18 cellular contexts compared by ENCODE assay signal in the genomic region with DNA sequence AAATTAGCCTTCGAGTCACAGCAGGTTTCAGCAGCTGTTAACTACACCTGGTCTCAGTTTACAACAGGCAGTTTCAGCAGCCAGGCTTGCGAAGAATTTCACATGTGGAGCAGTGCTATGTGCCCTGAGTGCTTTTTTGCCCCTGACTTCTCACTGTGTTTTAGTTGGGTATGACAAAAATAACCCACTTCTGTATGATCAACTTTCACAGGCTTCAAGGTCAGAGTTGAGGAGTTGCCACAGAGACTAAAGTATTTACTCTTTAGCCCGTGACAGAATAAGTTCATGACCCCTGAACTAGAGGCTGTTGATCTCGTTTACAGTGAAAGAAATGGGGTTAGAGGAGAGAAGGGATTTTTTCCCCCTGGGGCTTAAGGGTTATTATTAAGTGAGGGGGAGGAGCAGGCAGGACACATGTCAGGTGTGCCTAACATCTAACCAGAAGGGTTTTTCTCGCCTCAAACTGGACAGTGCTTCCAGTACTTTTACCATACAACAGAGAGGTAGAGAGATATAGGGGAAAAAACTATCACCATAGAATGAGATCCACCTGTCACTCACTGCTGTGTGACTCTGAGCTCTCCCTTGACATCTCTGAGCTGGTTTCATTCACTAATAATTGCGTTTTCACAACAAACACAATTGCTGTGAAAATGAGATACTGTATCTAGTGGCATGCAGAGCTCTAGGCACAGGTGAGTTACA. TPM values are rescaled to one million over a fixed set of nuclear protein-coding genes. Genes with fewer than 3 reads are reported as not detected.
A peak's percentile ranks its signal among the peaks of the same experiment; 100 is the strongest.
DNase-seq lines count a peak whose midpoint lies in the region; ATAC-seq and TF ChIP-seq lines count a peak whose summit lies in the region.
"Had no signal": no experiment of that assay in that cellular context is flagged by ENCODE, and none has a peak within 500 bp of the region (broad histone marks: within the 10 kb centered on the region; RNA-seq: fewer than 3 reads in every experiment).

No MANE protein-coding gene starts in this region.

- H2AFZ ChIP-seq in neural progenitor cell (replicated peaks) = no peak overlapping the region

- no peaks in the 10 kb centered on the region for H3K79me2 ChIP-seq in neural progenitor cell (ENCODE audit: low read depth)

- H3K9me3 ChIP-seq in neural progenitor cell (ENCODE audit: low read depth) = no peaks in the 10 kb centered on the region
- H3K9me3 ChIP-seq in naive thymus-derived CD4-positive, alpha-beta T cell (ENCODE audit: control insufficient read depth in 2 of 3, low read length in 3 of 3) = no peaks in the 10 kb centered on the region
- H3K9me3 ChIP-seq: Peyer's patch had no signal

- DNase-seq in NCI-H69 (lab: John Stamatoyannopoulos, UW) = peak; percentile 5
- no peak for DNase-seq in neural progenitor cell (ENCODE audit: low spot score)
- DNase-seq in NCI-H2227 treated with DMSO at 0.1 percent for 48 hours (lab: John Stamatoyannopoulos, UW) = no peak
- DNase-seq in naive thymus-derived CD4-positive, alpha-beta T cell = no peak
- DNase-seq: activated effector memory CD4-positive, alpha-beta T cell treated with anti-CD3 and anti-CD28 coated beads, Interleukin-2, amount 50 U/mL, for 16 hours; DMS153; NCI-H510A; Peyer's patch; stimulated activated naive CD4-positive, alpha-beta T cell treated with Interleukin-2 at 50 U/mL for 16 hours; SW 1271 had no signal

- no peaks in the 10 kb centered on the region for H4K20me1 ChIP-seq in neural progenitor cell (ENCODE audit: low read depth)

- H3F3A ChIP-seq in neural progenitor cell (ENCODE audit: low read depth) = peaks cover 6% of the 10 kb centered on the region

- no peak for TF ChIP-seq CTCF in neural progenitor cell (IDR thresholded peaks at IDR 0.05)

- peak; percentile 63 for ATAC-seq in GM18861 (IDR thresholded peaks at IDR 0.05; ENCODE audit: unreplicated experiment)
- ATAC-seq in HG02571 (IDR thresholded peaks at IDR 0.05; ENCODE audit: unreplicated experiment) = peak; percentile 58
- ATAC-seq in GM21447 (IDR thresholded peaks at IDR 0.05; ENCODE audit: unreplicated experiment) = no peak
- ATAC-seq in naive thymus-derived CD4-positive, alpha-beta T cell = no peak

- H3K9ac ChIP-seq in neural progenitor cell = no peak overlapping the region

- peaks cover 64% of the 10 kb centered on the region for H3K27me3 ChIP-seq in neural progenitor cell
- peaks cover 0 to 3% of the 10 kb centered on the region in 2 donors for H3K27me3 ChIP-seq in naive thymus-derived CD4-positive, alpha-beta T cell (ENCODE audit: control insufficient read depth in 2 of 2, insufficient read depth in 2 of 2, low read length in 2 of 2)
- H3K27me3 ChIP-seq: ascending aorta had no signal

- peaks cover 29% of the 10 kb centered on the region for H3K27me3 Mint-ChIP-seq in neural progenitor cell (ENCODE audit: insufficient read depth, low read depth)
- H3K27me3 Mint-ChIP-seq in naive thymus-derived CD4-positive, alpha-beta T cell = peaks cover 55 to 86% (median 71%) of the 10 kb centered on the region in 5 donors

- CTCF ChIA-PET in naive thymus-derived CD4-positive, alpha-beta T cell (lab: Charles Lee) = no interaction called here

- H3K9me3 Mint-ChIP-seq in neural progenitor cell = peaks cover 2% of the 10 kb centered on the region
- H3K9me3 Mint-ChIP-seq in naive thymus-derived CD4-positive, alpha-beta T cell = peaks cover 0 to 8% (median 4%) of the 10 kb centered on the region in 11 donors

- H3K4me1 Mint-ChIP-seq in neural progenitor cell = peaks cover 25% of the 10 kb centered on the region
- peaks cover 0 to 7% (median 0%) of the 10 kb centered on the region in 7 donors for H3K4me1 Mint-ChIP-seq in naive thymus-derived CD4-positive, alpha-beta T cell

- no peaks in the 10 kb centered on the region for H3K4me1 ChIP-seq in neural progenitor cell
- H3K4me1 ChIP-seq in naive thymus-derived CD4-positive, alpha-beta T cell (ENCODE audit: control insufficient read depth in 2 of 2, insufficient read depth in 2 of 2, low read length in 2 of 2) = no peaks in the 10 kb centered on the region
- H3K4me1 ChIP-seq: ascending aorta had no signal

- POLR2A ChIA-PET in naive thymus-derived CD4-positive, alpha-beta T cell (lab: Charles Lee) = interaction anchor here (0.7 kb wide), 1 partner anchor 209 kb away, joined by 3 read pairs; no protein-coding TSS in a partner anchor

- H3K36me3 Mint-ChIP-seq in neural progenitor cell = no peaks in the 10 kb centered on the region
- peaks cover 0 to 5% (median 4%) of the 10 kb centered on the region in 5 donors for H3K36me3 Mint-ChIP-seq in naive thymus-derived CD4-positive, alpha-beta T cell

- no peak overlapping the region for H3K4me3 ChIP-seq in neural progenitor cell
- H3K4me3 ChIP-seq in naive thymus-derived CD4-positive, alpha-beta T cell (ENCODE audit: low read length) = no peak overlapping the region
- H3K4me3 ChIP-seq: ascending aorta, coronary artery, Peyer's patch, smooth muscle cell had no signal

- H3K27ac ChIP-seq in neural progenitor cell = no peak overlapping the region
- H3K27ac ChIP-seq in naive thymus-derived CD4-positive, alpha-beta T cell (ENCODE audit: low read depth, low read length) = no peak overlapping the region
- H3K27ac ChIP-seq: ascending aorta, coronary artery, epithelial cell of prostate, Peyer's patch, VCaP had no signal

- no peaks in the 10 kb centered on the region for H3K36me3 ChIP-seq in neural progenitor cell
- H3K36me3 ChIP-seq in naive thymus-derived CD4-positive, alpha-beta T cell (ENCODE audit: control insufficient read depth in 2 of 3, insufficient read depth in 3 of 3, low read length in 3 of 3) = no peaks in the 10 kb centered on the region
- H3K36me3 ChIP-seq: ascending aorta, Peyer's patch had no signal

- intact Hi-C loops in naive thymus-derived CD4-positive, alpha-beta T cell (cut with micrococcal nuclease) = no loop called here

- no peak overlapping the region for H3K4me2 ChIP-seq in neural progenitor cell
- H3K4me2 ChIP-seq: smooth muscle cell had no signal

- H3K4me3 Mint-ChIP-seq in neural progenitor cell = peak overlapping the region; percentile 61
- H3K4me3 Mint-ChIP-seq in naive thymus-derived CD4-positive, alpha-beta T cell = no peak overlapping the region

- no peak overlapping the region for H3K27ac Mint-ChIP-seq in neural progenitor cell
- H3K27ac Mint-ChIP-seq in naive thymus-derived CD4-positive, alpha-beta T cell = no peak overlapping the region

RNA-seq across cellular contexts. Expression of a gene that starts 14.0 kb away (rescaled TPM):
- total RNA-seq in neural progenitor cell (ENCODE audit: low replicate concordance) = 56.0 and 67.7 TPM in 2 replicates
- total RNA-seq in naive thymus-derived CD4-positive, alpha-beta T cell = 10 to 100 TPM; 26.3 to 73.8 (median 37.6) TPM
- 1 to 10 TPM; 5.2 to 9.2 TPM for polyA plus RNA-seq in naive thymus-derived CD4-positive, alpha-beta T cell

Comparison
In these comparisons a context has a peak if more than half of its experiments do, and no peak if none do; other contexts are left out.
1. ATAC-seq: peak in GM18861 (single experiment) and HG02571 (single experiment); none in GM21447 (single experiment) and naive thymus-derived CD4-positive, alpha-beta T cell (single experiment).